1 cellular context compared by ENCODE assay signal in the genomic region with DNA sequence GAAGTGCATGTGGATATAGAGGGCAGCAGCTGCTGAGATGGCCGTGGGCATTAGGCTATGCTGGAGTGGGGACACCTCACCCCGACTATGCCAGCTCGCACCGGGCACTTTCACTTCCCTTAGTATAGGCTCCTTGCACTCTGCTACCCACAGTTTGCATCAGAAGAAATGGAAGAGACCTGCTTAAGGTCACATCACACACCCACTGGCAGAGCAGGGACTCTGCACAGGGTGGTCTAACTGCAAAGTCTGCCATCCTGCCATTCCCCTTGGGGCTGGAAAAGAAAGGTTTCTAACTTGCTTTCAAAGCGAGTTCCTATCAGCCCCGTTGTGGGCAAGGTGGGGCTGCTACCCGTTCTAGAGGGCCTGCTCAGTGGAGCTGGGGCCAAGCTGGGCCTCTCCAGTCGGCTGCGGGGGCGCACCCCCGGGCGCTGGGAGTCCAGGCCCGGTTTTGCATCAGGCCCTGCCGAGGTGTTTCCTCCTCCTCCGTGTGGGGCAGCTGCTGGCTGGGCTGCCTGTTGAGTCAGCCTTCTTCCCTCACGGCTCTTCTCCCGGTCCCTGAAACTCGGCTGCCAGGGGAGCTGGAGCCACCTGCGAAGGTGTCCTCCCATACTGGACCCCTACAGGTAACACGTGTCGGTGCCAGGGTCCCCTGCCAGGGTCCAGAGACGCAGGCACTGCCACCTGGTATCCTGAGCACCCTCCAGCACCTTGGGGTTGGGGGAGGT.
TF ChIP-seq lines count a peak whose summit lies in the region.

A gene with protein sequence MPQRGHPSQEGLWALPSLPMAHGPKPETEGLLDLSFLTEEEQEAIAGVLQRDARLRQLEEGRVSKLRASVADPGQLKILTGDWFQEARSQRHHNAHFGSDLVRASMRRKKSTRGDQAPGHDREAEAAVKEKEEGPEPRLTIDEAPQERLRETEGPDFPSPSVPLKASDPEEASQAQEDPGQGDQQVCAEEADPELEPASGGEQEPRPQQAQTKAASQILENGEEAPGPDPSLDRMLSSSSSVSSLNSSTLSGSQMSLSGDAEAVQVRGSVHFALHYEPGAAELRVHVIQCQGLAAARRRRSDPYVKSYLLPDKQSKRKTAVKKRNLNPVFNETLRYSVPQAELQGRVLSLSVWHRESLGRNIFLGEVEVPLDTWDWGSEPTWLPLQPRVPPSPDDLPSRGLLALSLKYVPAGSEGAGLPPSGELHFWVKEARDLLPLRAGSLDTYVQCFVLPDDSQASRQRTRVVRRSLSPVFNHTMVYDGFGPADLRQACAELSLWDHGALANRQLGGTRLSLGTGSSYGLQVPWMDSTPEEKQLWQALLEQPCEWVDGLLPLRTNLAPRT (plus strand): TSS at position 498 of the 728 bp plus-strand sequence. CDS start 3,313 bp downstream, outside the sequence.

TF ChIP-seq in WTC11, 78 proteins besides CTCF, POLR2A, EP300 and RAD21 (continued from another document):
- TF ChIP-seq, protein P1, sequence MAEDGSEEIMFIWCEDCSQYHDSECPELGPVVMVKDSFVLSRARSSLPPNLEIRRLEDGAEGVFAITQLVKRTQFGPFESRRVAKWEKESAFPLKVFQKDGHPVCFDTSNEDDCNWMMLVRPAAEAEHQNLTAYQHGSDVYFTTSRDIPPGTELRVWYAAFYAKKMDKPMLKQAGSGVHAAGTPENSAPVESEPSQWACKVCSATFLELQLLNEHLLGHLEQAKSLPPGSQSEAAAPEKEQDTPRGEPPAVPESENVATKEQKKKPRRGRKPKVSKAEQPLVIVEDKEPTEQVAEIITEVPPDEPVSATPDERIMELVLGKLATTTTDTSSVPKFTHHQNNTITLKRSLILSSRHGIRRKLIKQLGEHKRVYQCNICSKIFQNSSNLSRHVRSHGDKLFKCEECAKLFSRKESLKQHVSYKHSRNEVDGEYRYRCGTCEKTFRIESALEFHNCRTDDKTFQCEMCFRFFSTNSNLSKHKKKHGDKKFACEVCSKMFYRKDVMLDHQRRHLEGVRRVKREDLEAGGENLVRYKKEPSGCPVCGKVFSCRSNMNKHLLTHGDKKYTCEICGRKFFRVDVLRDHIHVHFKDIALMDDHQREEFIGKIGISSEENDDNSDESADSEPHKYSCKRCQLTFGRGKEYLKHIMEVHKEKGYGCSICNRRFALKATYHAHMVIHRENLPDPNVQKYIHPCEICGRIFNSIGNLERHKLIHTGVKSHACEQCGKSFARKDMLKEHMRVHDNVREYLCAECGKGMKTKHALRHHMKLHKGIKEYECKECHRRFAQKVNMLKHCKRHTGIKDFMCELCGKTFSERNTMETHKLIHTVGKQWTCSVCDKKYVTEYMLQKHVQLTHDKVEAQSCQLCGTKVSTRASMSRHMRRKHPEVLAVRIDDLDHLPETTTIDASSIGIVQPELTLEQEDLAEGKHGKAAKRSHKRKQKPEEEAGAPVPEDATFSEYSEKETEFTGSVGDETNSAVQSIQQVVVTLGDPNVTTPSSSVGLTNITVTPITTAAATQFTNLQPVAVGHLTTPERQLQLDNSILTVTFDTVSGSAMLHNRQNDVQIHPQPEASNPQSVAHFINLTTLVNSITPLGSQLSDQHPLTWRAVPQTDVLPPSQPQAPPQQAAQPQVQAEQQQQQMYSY (CRISPR knock-in tag; IDR thresholded peaks at IDR 0.05) = peak; percentile 98
- TF ChIP-seq, protein P2, sequence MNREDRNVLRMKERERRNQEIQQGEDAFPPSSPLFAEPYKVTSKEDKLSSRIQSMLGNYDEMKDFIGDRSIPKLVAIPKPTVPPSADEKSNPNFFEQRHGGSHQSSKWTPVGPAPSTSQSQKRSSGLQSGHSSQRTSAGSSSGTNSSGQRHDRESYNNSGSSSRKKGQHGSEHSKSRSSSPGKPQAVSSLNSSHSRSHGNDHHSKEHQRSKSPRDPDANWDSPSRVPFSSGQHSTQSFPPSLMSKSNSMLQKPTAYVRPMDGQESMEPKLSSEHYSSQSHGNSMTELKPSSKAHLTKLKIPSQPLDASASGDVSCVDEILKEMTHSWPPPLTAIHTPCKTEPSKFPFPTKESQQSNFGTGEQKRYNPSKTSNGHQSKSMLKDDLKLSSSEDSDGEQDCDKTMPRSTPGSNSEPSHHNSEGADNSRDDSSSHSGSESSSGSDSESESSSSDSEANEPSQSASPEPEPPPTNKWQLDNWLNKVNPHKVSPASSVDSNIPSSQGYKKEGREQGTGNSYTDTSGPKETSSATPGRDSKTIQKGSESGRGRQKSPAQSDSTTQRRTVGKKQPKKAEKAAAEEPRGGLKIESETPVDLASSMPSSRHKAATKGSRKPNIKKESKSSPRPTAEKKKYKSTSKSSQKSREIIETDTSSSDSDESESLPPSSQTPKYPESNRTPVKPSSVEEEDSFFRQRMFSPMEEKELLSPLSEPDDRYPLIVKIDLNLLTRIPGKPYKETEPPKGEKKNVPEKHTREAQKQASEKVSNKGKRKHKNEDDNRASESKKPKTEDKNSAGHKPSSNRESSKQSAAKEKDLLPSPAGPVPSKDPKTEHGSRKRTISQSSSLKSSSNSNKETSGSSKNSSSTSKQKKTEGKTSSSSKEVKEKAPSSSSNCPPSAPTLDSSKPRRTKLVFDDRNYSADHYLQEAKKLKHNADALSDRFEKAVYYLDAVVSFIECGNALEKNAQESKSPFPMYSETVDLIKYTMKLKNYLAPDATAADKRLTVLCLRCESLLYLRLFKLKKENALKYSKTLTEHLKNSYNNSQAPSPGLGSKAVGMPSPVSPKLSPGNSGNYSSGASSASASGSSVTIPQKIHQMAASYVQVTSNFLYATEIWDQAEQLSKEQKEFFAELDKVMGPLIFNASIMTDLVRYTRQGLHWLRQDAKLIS (CRISPR knock-in tag; IDR thresholded peaks at IDR 0.05; ENCODE audit: borderline replicate concordance) = peak; percentile 66; the same call in 1 of the 2 replicates
- TF ChIP-seq, protein P3, sequence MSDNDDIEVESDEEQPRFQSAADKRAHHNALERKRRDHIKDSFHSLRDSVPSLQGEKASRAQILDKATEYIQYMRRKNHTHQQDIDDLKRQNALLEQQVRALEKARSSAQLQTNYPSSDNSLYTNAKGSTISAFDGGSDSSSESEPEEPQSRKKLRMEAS (CRISPR knock-in tag; IDR thresholded peaks at IDR 0.05) = peak; percentile 62
- TF ChIP-seq FOXP1 (CRISPR knock-in tag; IDR thresholded peaks at IDR 0.05; ENCODE audit: borderline replicate concordance) = peak; percentile 31; the same call in 1 of the 2 replicates
